In the genomic region with DNA sequence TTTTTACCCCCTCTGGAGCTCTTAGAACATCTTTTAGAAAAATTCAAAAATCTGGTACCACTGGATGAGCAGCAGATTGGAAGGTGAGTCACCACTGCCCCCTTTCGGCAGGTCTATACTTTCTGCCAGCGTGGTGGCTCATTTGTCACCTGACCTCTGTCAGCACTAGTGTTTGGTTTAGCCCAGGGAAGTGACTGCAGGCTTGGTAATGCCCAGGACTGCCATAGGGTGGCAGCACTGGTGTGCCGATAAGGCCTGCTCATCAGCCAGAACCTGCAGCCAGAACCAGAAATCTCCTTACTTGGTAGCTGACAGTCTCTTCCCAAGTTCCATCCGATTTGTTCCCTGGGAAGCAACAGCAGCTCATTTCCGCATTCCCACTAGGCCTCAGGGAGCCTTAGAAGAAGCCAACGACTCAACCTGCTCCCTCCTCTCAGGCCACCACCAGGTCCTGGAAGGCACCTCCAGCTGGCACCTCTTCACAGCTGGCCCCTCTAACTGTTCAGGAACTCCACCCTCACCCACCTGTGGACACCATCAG, we compare ENCODE assay signal across 1 cellular context.
TF ChIP-seq lines count a peak whose summit lies in the region.

No MANE protein-coding gene starts in this region.

TF ChIP-seq in GM12878, 131 proteins besides CTCF, POLR2A, EP300 and RAD21 (continued from another document):
- TF ChIP-seq CREM (IDR thresholded peaks at IDR 0.05; ENCODE audit: low read depth), result peak; percentile 45; the same call in 1 of the 2 replicates
- TF ChIP-seq, protein P1, sequence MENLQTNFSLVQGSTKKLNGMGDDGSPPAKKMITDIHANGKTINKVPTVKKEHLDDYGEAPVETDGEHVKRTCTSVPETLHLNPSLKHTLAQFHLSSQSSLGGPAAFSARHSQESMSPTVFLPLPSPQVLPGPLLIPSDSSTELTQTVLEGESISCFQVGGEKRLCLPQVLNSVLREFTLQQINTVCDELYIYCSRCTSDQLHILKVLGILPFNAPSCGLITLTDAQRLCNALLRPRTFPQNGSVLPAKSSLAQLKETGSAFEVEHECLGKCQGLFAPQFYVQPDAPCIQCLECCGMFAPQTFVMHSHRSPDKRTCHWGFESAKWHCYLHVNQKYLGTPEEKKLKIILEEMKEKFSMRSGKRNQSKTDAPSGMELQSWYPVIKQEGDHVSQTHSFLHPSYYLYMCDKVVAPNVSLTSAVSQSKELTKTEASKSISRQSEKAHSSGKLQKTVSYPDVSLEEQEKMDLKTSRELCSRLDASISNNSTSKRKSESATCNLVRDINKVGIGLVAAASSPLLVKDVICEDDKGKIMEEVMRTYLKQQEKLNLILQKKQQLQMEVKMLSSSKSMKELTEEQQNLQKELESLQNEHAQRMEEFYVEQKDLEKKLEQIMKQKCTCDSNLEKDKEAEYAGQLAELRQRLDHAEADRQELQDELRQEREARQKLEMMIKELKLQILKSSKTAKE (IDR thresholded peaks at IDR 0.05; ENCODE audit: low read depth, poor library complexity, severe bottlenecking), result peak; percentile 53
- peak; percentile 48; the same call in 1 of the 2 replicates for TF ChIP-seq ZNF207 (IDR thresholded peaks at IDR 0.05; ENCODE audit: borderline replicate concordance)
- TF ChIP-seq POU2F2 (IDR thresholded peaks at IDR 0.05; ENCODE audit: borderline replicate concordance, low read depth, low read length), result peak; percentile 53; the same call in 1 of the 3 replicates
- TF ChIP-seq NFYA (IDR thresholded peaks at IDR 0.05; ENCODE audit: borderline replicate concordance, low read depth, low read length), result no peak
- TF ChIP-seq ZBTB4 (CRISPR knock-in tag; IDR thresholded peaks at IDR 0.05), result no peak
- TF ChIP-seq LARP7 (IDR thresholded peaks at IDR 0.05), result 0 out of 2 replicates have a peak, but pooled peaks have one; percentile 61
- TF ChIP-seq, protein P2, sequence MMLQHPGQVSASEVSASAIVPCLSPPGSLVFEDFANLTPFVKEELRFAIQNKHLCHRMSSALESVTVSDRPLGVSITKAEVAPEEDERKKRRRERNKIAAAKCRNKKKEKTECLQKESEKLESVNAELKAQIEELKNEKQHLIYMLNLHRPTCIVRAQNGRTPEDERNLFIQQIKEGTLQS (IDR thresholded peaks at IDR 0.05; ENCODE audit: borderline replicate concordance, extremely low read depth, low read depth, low read length), result peak; percentile 66; the same call in 1 of the 2 replicates
- TF ChIP-seq PML (IDR thresholded peaks at IDR 0.05; ENCODE audit: low read length), result no peak
- TF ChIP-seq MLLT1 (IDR thresholded peaks at IDR 0.05), result no peak
- TF ChIP-seq MEF2B (IDR thresholded peaks at IDR 0.05; ENCODE audit: partially characterized antibody, poor library complexity, severe bottlenecking), result no peak
- TF ChIP-seq USF1 (IDR thresholded peaks at IDR 0.05; ENCODE audit: borderline replicate concordance, extremely low read length, insufficient read depth, low read depth, low read length), result peak; percentile 73
- peak; percentile 81 for TF ChIP-seq NBN (IDR thresholded peaks at IDR 0.05)
- no peak for TF ChIP-seq STAT1 (conservative IDR thresholded peaks at IDR 0.05)
- peak; percentile 67 to 78 for TF ChIP-seq BHLHE40 (IDR thresholded peaks at IDR 0.05; ENCODE audit: borderline replicate concordance in 1 of 2, low read depth in 2 of 2, low read length in 1 of 2)
